In the genomic region with DNA sequence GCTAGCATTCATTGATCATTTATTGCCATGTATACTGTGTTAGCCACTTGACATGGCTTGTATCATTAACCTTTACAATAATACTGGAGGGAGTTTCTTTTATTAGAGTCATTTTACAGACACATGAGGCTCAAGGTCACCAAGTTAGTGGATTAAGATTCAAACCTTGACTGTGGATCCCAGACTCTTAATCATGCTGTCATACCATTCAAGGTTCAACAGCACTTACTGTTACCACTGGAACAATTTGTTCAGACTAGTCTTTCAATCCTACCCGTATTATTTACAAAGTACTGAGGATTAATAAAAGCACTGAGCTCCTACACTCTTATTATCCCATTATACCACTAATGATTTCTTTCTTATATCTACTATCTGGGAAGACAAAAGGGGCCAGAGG, we compare ENCODE assay signal across 8 cellular contexts. TPM values are rescaled to one million over a fixed set of nuclear protein-coding genes. Genes with fewer than 3 reads are reported as not detected.
A peak's percentile ranks its signal among the peaks of the same experiment; 100 is the strongest.
DNase-seq lines count a peak whose midpoint lies in the region; TF ChIP-seq lines count a peak whose summit lies in the region.

No MANE protein-coding gene starts in this region.

- H3K9me3 ChIP-seq in SJCRH30 (replicated peaks) (no peaks in the 10 kb centered on the region), sigmoid colon (no peaks in the 10 kb centered on the region)

- no peaks in the 10 kb centered on the region for H3K27me3 ChIP-seq in SJCRH30
- no peaks in the 10 kb centered on the region for H3K27me3 ChIP-seq in sigmoid colon

- peak in 1 of 4 donors; percentile 49 for TF ChIP-seq EP300 in sigmoid colon (IDR thresholded peaks at IDR 0.05)

- peaks cover 10% of the 10 kb centered on the region for H3K4me1 ChIP-seq in SJCRH30
- peaks cover 0 to 19% (median 15%) of the 10 kb centered on the region in 4 donors for H3K4me1 ChIP-seq in sigmoid colon

- TF ChIP-seq CTCF in GM12875 (IDR thresholded peaks at IDR 0.05; ENCODE audit: borderline replicate concordance, insufficient read depth, low read depth, low read length) (no peak), sigmoid colon (IDR thresholded peaks at IDR 0.05) (no peak)

- no peak for TF ChIP-seq POLR2A in sigmoid colon (IDR thresholded peaks at IDR 0.05)

- H3K4me3 ChIP-seq in GM12875 (ENCODE audit: low read depth, low read length) (peak overlapping the region; percentile 77), SJCRH30 (peak overlapping the region; percentile 72), sigmoid colon (peak overlapping the region in 3 of 4 donors; percentile 69 to 81 (median 77))

- H3K27ac ChIP-seq in SJCRH30 (peak overlapping the region; percentile 82), sigmoid colon (peak overlapping the region; percentile 93 to 96 (median 96))

- DNase-seq in SJCRH30: peak in 1 of 2 experiments; percentile 13
- peak; percentile 11 for DNase-seq in fibroblast of peridontal ligament (ENCODE audit: extremely low read depth)
- no peak for DNase-seq in sigmoid colon
- no peak for DNase-seq in cerebellar cortex (ENCODE audit: low spot score)
- DNase-seq in NCI-H345 (lab: John Stamatoyannopoulos, UW): no peak
- no peak for DNase-seq in NCI-H2196 treated with DMSO at 0.1 percent for 48 hours (lab: John Stamatoyannopoulos, UW; ENCODE audit: unreplicated experiment)
- DNase-seq in HK-2 (ENCODE audit: unreplicated experiment): no peak

- peaks cover 16% of the 10 kb centered on the region for H3K36me3 ChIP-seq in SJCRH30
- peaks cover 0 to 35% (median 19%) of the 10 kb centered on the region in 4 donors for H3K36me3 ChIP-seq in sigmoid colon

- WGBS in sigmoid colon, 2 donors: 67 to 80% methylated on average over 1 of the region's 1 CpG

- intact Hi-C loops in sigmoid colon (cut with DNase I): loop anchor here (2.0 to 10.0 kb wide), 5 partner anchors 13 to 419 kb away; a partner anchor contains a TSS

RNA-seq across cellular contexts. Expression of a gene that starts 1.2 kb away (rescaled TPM):
- total RNA-seq in SJCRH30 (2014; rRNA removed; shearing (Covaris generic)): 48.9 and 62.9 TPM in 2 replicates
- 10 to 100 TPM; 19.0 to 61.4 (median 42.4) TPM for total RNA-seq in sigmoid colon
- 100 to 1,000 TPM; 125 to 267 (median 241) TPM for polyA plus RNA-seq in sigmoid colon

RNA-seq across cellular contexts. Expression of a gene that starts 15.6 kb away (rescaled TPM):
- total RNA-seq in SJCRH30 (2014; rRNA removed; shearing (Covaris generic)): 0.10 TPM in 1 of 2 replicates, not detected in the other
- total RNA-seq in sigmoid colon: 100 to 1,000 TPM in 3 of 4 donors, 10 to 100 TPM in 1; 86.6 to 203 (median 169) TPM
- 10 to 100 TPM in 1 of 3 donors, 1 to 10 TPM in 2; 1.2 to 13.1 (median 3.6) TPM for polyA plus RNA-seq in sigmoid colon

RNA-seq across cellular contexts. Expression of a gene that starts 26.8 kb away (rescaled TPM):
- 0.08 and 0.10 TPM in 2 replicates for total RNA-seq in SJCRH30 (2014; rRNA removed; shearing (Covaris generic))
- total RNA-seq in sigmoid colon: 10 to 100 TPM in 2 of 4 donors, 1 to 10 TPM in 2; 1.4 to 11.8 (median 8.8) TPM
- 1 to 10 TPM in 1 of 3 donors, under 1 TPM in 2; 0.39 to 1.2 (median 0.92) TPM for polyA plus RNA-seq in sigmoid colon

Comparison
In these comparisons a context has a peak if more than half of its experiments do, and no peak if none do; other contexts are left out.
1. RNA of a gene that starts 15.6 kb away (total RNA-seq): 86.6 to 203 TPM in sigmoid colon; 0.10 TPM in SJCRH30; every median in the first group is over 10 times any median in the second.
2. Peak in every context shown above with its lines, with median percentiles within 50 percentile points of each other: H3K4me3 ChIP-seq.